20 cellular contexts compared by ENCODE assay signal in genomic region chr5:68529581-68529980, GRCh38.
DNase-seq lines count a peak whose midpoint lies in the region; ATAC-seq and TF ChIP-seq lines count a peak whose summit lies in the region.
"Had no signal": no experiment of that assay in that cellular context is flagged by ENCODE, and none has a peak within 500 bp of the region (broad histone marks: within the 10 kb centered on the region; RNA-seq: fewer than 3 reads in every experiment).

No MANE protein-coding gene starts in this region.

- 66% methylated on average over 3 of the region's 3 CpGs for WGBS in smooth muscle cell (ENCODE audit: low lambda C conversion rate)

- peak; percentile 28; the same call in 1 of the 3 replicates for ATAC-seq in SK-N-SH treated with all-trans-retinoic acid at 6 μM for 48 hours
- ATAC-seq: natural killer cell had no signal

- H3K4me1 ChIP-seq in smooth muscle cell (ENCODE audit: low read depth): peaks cover 12% of the 10 kb centered on the region

- no peaks in the 10 kb centered on the region for H3K27me3 ChIP-seq in smooth muscle cell (ENCODE audit: low read depth)

- peak; percentile 17 for DNase-seq in ELR (ENCODE audit: low read depth)
- peak; percentile 73 for DNase-seq in fibroblast of villous mesenchyme (ENCODE audit: low read depth)
- no peak for DNase-seq in smooth muscle cell (lab: John Stamatoyannopoulos, UW; ENCODE audit: unreplicated experiment)
- no peak for DNase-seq in mesenteric fat pad (ENCODE audit: low spot score)
- DNase-seq in coronary artery (ENCODE audit: low spot score): no peak
- DNase-seq in iPS-NIHi7 (ENCODE audit: extremely low spot score): no peak
- no peak for DNase-seq in OCI-M2 (lab: John Stamatoyannopoulos, UW; ENCODE audit: unreplicated experiment)
- DNase-seq: activated gamma-delta T cell, amygdala, DMS79 treated with DMSO at 0.1 percent for 48 hours, hippocampal formation, natural killer cell, NCI-H1092, NCI-H2081 treated with DMSO at 0.1 percent for 48 hours, NCI-H510A treated with DMSO at 0.1 percent for 48 hours, Right ventricle myocardium superior, spleen had no signal

- no peaks in the 10 kb centered on the region for H4K20me1 ChIP-seq in smooth muscle cell (ENCODE audit: low read depth)

- TF ChIP-seq CTCF in fibroblast of villous mesenchyme (IDR thresholded peaks at IDR 0.05; ENCODE audit: insufficient read depth, low read depth, low read length) (no peak), smooth muscle cell (IDR thresholded peaks at IDR 0.05; ENCODE audit: borderline replicate concordance, insufficient read depth, poor library complexity, severe bottlenecking) (no peak), coronary artery (IDR thresholded peaks at IDR 0.05) (no peak)

- H3F3A ChIP-seq in smooth muscle cell (ENCODE audit: low read depth): no peaks in the 10 kb centered on the region

- peak overlapping the region; percentile 40 for H3K4me2 ChIP-seq in smooth muscle cell
- H3K4me2 ChIP-seq: KMS-11 had no signal

- no peaks in the 10 kb centered on the region for H3K9me3 ChIP-seq in smooth muscle cell (replicated peaks; ENCODE audit: low read depth)

- H3K79me2 ChIP-seq in smooth muscle cell (ENCODE audit: low read depth): no peaks in the 10 kb centered on the region

- H3K36me3 ChIP-seq in smooth muscle cell (ENCODE audit: low read depth): no peaks in the 10 kb centered on the region
- H3K36me3 ChIP-seq: spleen had no signal

- H3K27ac ChIP-seq in smooth muscle cell (ENCODE audit: low read depth) (peak overlapping the region; percentile 87), coronary artery (no peak overlapping the region)
- H3K27ac ChIP-seq: KMS-11, spleen, VCaP had no signal

- H3K4me3 ChIP-seq in fibroblast of villous mesenchyme (ENCODE audit: low read depth, low read length) (no peak overlapping the region), smooth muscle cell (no peak overlapping the region), coronary artery (no peak overlapping the region)
- H3K4me3 ChIP-seq: spleen had no signal

- no peak overlapping the region for H2AFZ ChIP-seq in smooth muscle cell (ENCODE audit: low read depth)

- peak overlapping the region; percentile 15 for H3K9ac ChIP-seq in smooth muscle cell (ENCODE audit: low read depth)
- H3K9ac ChIP-seq: KMS-11 had no signal

TF ChIP-seq in SK-N-SH treated with all-trans-retinoic acid at 6 μM for 48 hours, 23 proteins besides CTCF, POLR2A, EP300 and RAD21:
- TF ChIP-seq ZNF70 (CRISPR knock-in tag; IDR thresholded peaks at IDR 0.05): no peak

Comparison
In these comparisons a context has a peak if more than half of its experiments do, and no peak if none do; other contexts are left out.
1. DNase-seq: peak in ELR (single experiment) and fibroblast of villous mesenchyme (single experiment); none in smooth muscle cell (single experiment), mesenteric fat pad (single experiment), coronary artery (single experiment), iPS-NIHi7 (single experiment) and OCI-M2 (single experiment).